In genomic region chr9:97990259-97990658, GRCh38 we compare ENCODE assay signal across 8 cellular contexts. TPM values are rescaled to one million over a fixed set of nuclear protein-coding genes. Genes with fewer than 3 reads are reported as not detected.
DNase-seq lines count a peak whose midpoint lies in the region; ATAC-seq, FAIRE-seq and TF ChIP-seq lines count a peak whose summit lies in the region.

No MANE protein-coding gene starts in this region.

- no peak overlapping the region for H3K14ac ChIP-seq in mesenchymal stem cell (ENCODE audit: low read length in 2 of 2)

- no peak overlapping the region for H3K23ac ChIP-seq in mesenchymal stem cell (ENCODE audit: low read length in 2 of 2)

- H3K9ac ChIP-seq in adipocyte (ENCODE audit: low read length) = no peak overlapping the region
- H3K9ac ChIP-seq in mesenchymal stem cell (ENCODE audit: low read length) = no peak overlapping the region

- no peaks in the 10 kb centered on the region for H3K27me3 Mint-ChIP-seq in CD8-positive, alpha-beta T cell (ENCODE audit: low read depth)

- DNase-seq in CD8-positive, alpha-beta T cell = no peak
- DNase-seq in HTR-8/SVneo (ENCODE audit: insufficient read length, low spot score) (peak; percentile 76), adipocyte (ENCODE audit: low read depth) (peak; percentile 82), mesenchymal stem cell (peak; percentile 85), vagina (ENCODE audit: extremely low spot score in 2 of 2) (no peak), C1 segment of cervical spinal cord (lab: John Stamatoyannopoulos, UW) (no peak), uterus (no peak), ovary (no peak)

- CTCF ChIA-PET in CD8-positive, alpha-beta T cell (lab: Charles Lee) = interaction anchor here (0.6 to 0.9 kb wide), 2 partner anchors 44 to 64 kb away, joined by 3 to 5 read pairs; no protein-coding TSS in a partner anchor

- H2BK15ac ChIP-seq in mesenchymal stem cell (ENCODE audit: low read depth, poor library complexity, severe bottlenecking) = no peak overlapping the region

- intact Hi-C loops in CD8-positive, alpha-beta T cell (cut with DNase I, micrococcal nuclease) = no loop called here
- intact Hi-C loops in vagina (cut with DNase I) = no loop called here
- intact Hi-C loops in uterus (cut with DNase I; ENCODE audit: low total_unique reads) = no loop called here
- intact Hi-C loops in ovary (cut with DNase I) = no loop called here

- peaks cover 7% of the 10 kb centered on the region for H3K36me3 Mint-ChIP-seq in CD8-positive, alpha-beta T cell

- no peaks in the 10 kb centered on the region for H3K79me1 ChIP-seq in mesenchymal stem cell (replicated peaks; ENCODE audit: low read length, poor library complexity, severe bottlenecking)

- no peak overlapping the region for H3K18ac ChIP-seq in mesenchymal stem cell (ENCODE audit: low read depth in 1 of 2, low read length in 2 of 2)

- no peak overlapping the region for H3K27ac ChIP-seq in CD8-positive, alpha-beta T cell (ENCODE audit: low read depth, low read length)
- H3K27ac ChIP-seq in mesenchymal stem cell (ENCODE audit: low read length, poor library complexity, severe bottlenecking) = peak overlapping the region; percentile 48
- H3K27ac ChIP-seq in vagina = no peak overlapping the region
- no peak overlapping the region for H3K27ac ChIP-seq in uterus
- H3K27ac ChIP-seq in ovary = no peak overlapping the region

- POLR2A ChIA-PET in CD8-positive, alpha-beta T cell (lab: Charles Lee) = interaction anchor here (0.6 kb wide), 1 partner anchor 25 kb away, joined by 4 read pairs; no protein-coding TSS in a partner anchor

- no peaks in the 10 kb centered on the region for H3K9me3 Mint-ChIP-seq in CD8-positive, alpha-beta T cell

- peaks cover 80% of the 10 kb centered on the region for H3K4me1 ChIP-seq in CD8-positive, alpha-beta T cell (ENCODE audit: insufficient read depth, low read length)
- H3K4me1 ChIP-seq in adipocyte (ENCODE audit: control insufficient read depth, insufficient read depth, low read length) (peaks cover 29% of the 10 kb centered on the region), mesenchymal stem cell (ENCODE audit: control insufficient read depth, insufficient read depth, low read depth, low read length) (peaks cover 9% of the 10 kb centered on the region), vagina (peaks cover 78% of the 10 kb centered on the region), uterus (peaks cover 0 to 10% of the 10 kb centered on the region in 2 donors), ovary (ENCODE audit: insufficient read depth) (peaks cover 7% of the 10 kb centered on the region)

- H2AFZ ChIP-seq in mesenchymal stem cell (ENCODE audit: low read depth, low read length) = no peak overlapping the region

- no peaks in the 10 kb centered on the region for H3K9me3 ChIP-seq in CD8-positive, alpha-beta T cell (ENCODE audit: low read length)
- H3K9me3 ChIP-seq in adipocyte (ENCODE audit: control insufficient read depth, low read length) (no peaks in the 10 kb centered on the region), mesenchymal stem cell (ENCODE audit: control insufficient read depth, low read length) (no peaks in the 10 kb centered on the region), vagina (no peaks in the 10 kb centered on the region), uterus (no peaks in the 10 kb centered on the region), ovary (no peaks in the 10 kb centered on the region)

- 27% methylated on average over 2 of the region's 2 CpGs for WGBS in mesenchymal stem cell
- WGBS in ovary, 3 donors = 58 to 66% (median 59%) methylated on average over 2 of the region's 2 CpGs

- no peak for TF ChIP-seq EP300 in ovary (IDR thresholded peaks at IDR 0.05)

- no peak overlapping the region for H2AK5ac ChIP-seq in mesenchymal stem cell (ENCODE audit: low read length, severe bottlenecking)

- H3K36me3 ChIP-seq in CD8-positive, alpha-beta T cell (ENCODE audit: insufficient read depth, low read length) = peaks cover 2% of the 10 kb centered on the region
- peaks cover 7% of the 10 kb centered on the region for H3K36me3 ChIP-seq in adipocyte (ENCODE audit: control insufficient read depth, insufficient read depth, low read length, severe bottlenecking)
- peaks cover 0 to 7% of the 10 kb centered on the region in 2 experiments for H3K36me3 ChIP-seq in mesenchymal stem cell (ENCODE audit: control insufficient read depth in 1 of 2, insufficient read depth in 2 of 2, low read depth in 1 of 2, low read length in 2 of 2)
- peaks cover 0 to 6% of the 10 kb centered on the region in 2 donors for H3K36me3 ChIP-seq in vagina
- no peaks in the 10 kb centered on the region for H3K36me3 ChIP-seq in uterus
- no peaks in the 10 kb centered on the region for H3K36me3 ChIP-seq in ovary

- no peak for FAIRE-seq in HTR-8/SVneo (lab: Jason Lieb, UNC)

- no peak overlapping the region for H3K4me3 Mint-ChIP-seq in CD8-positive, alpha-beta T cell

- H2BK5ac ChIP-seq in mesenchymal stem cell (ENCODE audit: low read depth, low read length, poor library complexity, severe bottlenecking) = no peak overlapping the region

- H2BK12ac ChIP-seq in mesenchymal stem cell (ENCODE audit: low read length in 2 of 2) = no peak overlapping the region

- no peak for ATAC-seq in CD8-positive, alpha-beta T cell

- no peak overlapping the region for H3K4ac ChIP-seq in mesenchymal stem cell (ENCODE audit: low read depth in 1 of 2, low read length in 2 of 2)

- peak overlapping the region; percentile 45 for H3K27ac Mint-ChIP-seq in CD8-positive, alpha-beta T cell

- no peak overlapping the region for H3K4me3 ChIP-seq in CD8-positive, alpha-beta T cell (ENCODE audit: low read depth, low read length)
- H3K4me3 ChIP-seq in adipocyte (ENCODE audit: low read length) (no peak overlapping the region), mesenchymal stem cell (ENCODE audit: insufficient read depth in 1 of 2, low read depth in 1 of 2, low read length in 2 of 2) (no peak overlapping the region), vagina (no peak overlapping the region), uterus (no peak overlapping the region), ovary (no peak overlapping the region)

- H3K4me2 ChIP-seq in mesenchymal stem cell (ENCODE audit: low read length, poor library complexity, severe bottlenecking) = no peak overlapping the region

- TF ChIP-seq CTCF in CD8-positive, alpha-beta T cell (IDR thresholded peaks at IDR 0.05) = no peak
- TF ChIP-seq CTCF in vagina (IDR thresholded peaks at IDR 0.05) = no peak
- no peak for TF ChIP-seq CTCF in uterus (IDR thresholded peaks at IDR 0.05)
- no peak for TF ChIP-seq CTCF in ovary (IDR thresholded peaks at IDR 0.05)

- H4K8ac ChIP-seq in mesenchymal stem cell (ENCODE audit: low read length) = no peak overlapping the region

- H3K27me3 ChIP-seq in CD8-positive, alpha-beta T cell (ENCODE audit: insufficient read depth, low read length) = no peaks in the 10 kb centered on the region
- H3K27me3 ChIP-seq in adipocyte (replicated peaks; ENCODE audit: control insufficient read depth, insufficient read depth, low read length) (no peaks in the 10 kb centered on the region), mesenchymal stem cell (ENCODE audit: control insufficient read depth in 1 of 2, insufficient read depth in 1 of 2, low read length in 2 of 2) (no peaks in the 10 kb centered on the region), vagina (no peaks in the 10 kb centered on the region), uterus (no peaks in the 10 kb centered on the region), ovary (no peaks in the 10 kb centered on the region)

- H3K4me1 Mint-ChIP-seq in CD8-positive, alpha-beta T cell (ENCODE audit: low read depth) = peaks cover 87% of the 10 kb centered on the region

- H4K91ac ChIP-seq in mesenchymal stem cell (ENCODE audit: low read length) = no peak overlapping the region

- TF ChIP-seq POLR2A in vagina (IDR thresholded peaks at IDR 0.05) (no peak), uterus (IDR thresholded peaks at IDR 0.05) (no peak), ovary (IDR thresholded peaks at IDR 0.05) (no peak)

- H2BK120ac ChIP-seq in mesenchymal stem cell (ENCODE audit: low read depth, low read length) = no peak overlapping the region

RNA-seq across cellular contexts. Expression of gene ANP32B, which starts 7.1 kb away (rescaled TPM):
- total RNA-seq in CD8-positive, alpha-beta T cell = 100 to 1,000 TPM; 168 to 177 TPM
- polyA plus RNA-seq in mesenchymal stem cell (2013, experiment 1 of 2) = 207 TPM
- 208 TPM for polyA plus RNA-seq in mesenchymal stem cell (2013, experiment 2 of 2)
- total RNA-seq in vagina (75.1 TPM), uterus (100 to 1,000 TPM in 1 of 4 donors, 10 to 100 TPM in 2, 1 to 10 TPM in 1; 9.3 to 162 (median 40.4) TPM), ovary (100 to 1,000 TPM in 5 of 7 donors, 10 to 100 TPM in 2; 41.4 to 167 (median 137) TPM)
- polyA plus RNA-seq in ovary = 100 to 1,000 TPM; 162 to 302 TPM

RNA-seq across cellular contexts. Expression of gene HEMGN, which starts 52.3 kb away (rescaled TPM):
- under 1 TPM; 0.14 to 0.33 TPM for total RNA-seq in CD8-positive, alpha-beta T cell
- not detected for polyA plus RNA-seq in mesenchymal stem cell (2013, experiment 1 of 2)
- not detected for polyA plus RNA-seq in mesenchymal stem cell (2013, experiment 2 of 2)
- not detected for total RNA-seq in vagina
- total RNA-seq in uterus = 1 to 10 TPM in 1 of 4 donors, not detected in 3; 2.7 TPM
- under 1 TPM in 2 of 7 donors, not detected in 5; 0.10 to 0.53 TPM for total RNA-seq in ovary
- not detected for polyA plus RNA-seq in ovary

Comparison
In these comparisons a context has a peak if more than half of its experiments do, and no peak if none do; other contexts are left out.
1. DNase-seq: peak in HTR-8/SVneo (single experiment), adipocyte (single experiment) and mesenchymal stem cell (single experiment); none in CD8-positive, alpha-beta T cell (0 of 7), vagina (0 of 2), C1 segment of cervical spinal cord (0 of 14), uterus (0 of 2) and ovary (0 of 5).